Comparison of ENCODE assay signal across 1 cellular context in the genomic region with DNA sequence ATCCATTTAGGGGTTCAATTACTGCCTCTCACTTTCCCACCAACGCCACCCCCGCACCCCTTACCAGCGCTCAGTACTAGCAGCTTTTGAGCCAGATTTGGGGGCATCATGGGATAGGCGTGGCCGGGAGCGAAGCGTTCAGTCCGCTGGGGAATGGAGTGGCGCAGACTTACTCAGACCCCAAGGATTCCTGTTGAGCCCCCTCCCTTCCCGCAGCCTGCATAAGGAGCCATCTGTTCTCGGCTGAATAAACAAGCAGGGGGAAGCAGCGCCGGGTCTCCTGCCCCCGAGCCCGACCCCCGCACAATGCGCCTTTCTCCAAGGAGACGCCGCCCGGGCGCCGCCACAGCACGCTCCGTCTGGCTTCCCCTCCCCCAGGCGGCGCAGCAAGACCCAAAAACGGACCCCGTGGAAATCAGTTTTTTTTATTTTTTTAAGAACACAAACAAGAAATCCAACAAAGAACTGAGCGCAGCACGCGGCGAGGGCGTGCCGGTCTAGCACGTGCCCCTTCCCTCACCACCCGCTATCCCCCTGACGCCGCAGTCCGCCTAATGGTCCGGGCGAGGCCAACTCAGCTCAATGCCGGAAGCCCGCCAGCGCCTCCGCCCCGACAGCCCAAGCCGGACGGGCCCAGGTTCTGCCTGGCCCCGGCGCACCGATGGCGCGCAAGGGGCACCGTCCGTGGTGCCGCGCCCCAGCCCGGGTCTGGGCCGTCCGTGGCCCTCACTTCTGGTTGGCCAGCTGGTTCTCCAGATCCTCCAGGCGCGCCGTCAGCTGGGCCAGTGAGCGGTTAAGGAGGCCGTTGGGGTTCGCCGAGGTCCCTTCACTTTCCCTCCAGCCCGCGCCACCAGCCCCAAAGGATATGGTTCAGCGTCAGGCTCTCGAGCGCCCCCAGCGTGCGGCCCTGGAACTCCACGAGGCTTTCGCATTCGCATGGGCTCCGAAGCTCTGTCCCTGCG.
TF ChIP-seq lines count a peak whose summit lies in the region.

No MANE protein-coding gene starts in this region.

TF ChIP-seq in K562, 482 proteins besides CTCF, POLR2A, EP300 and RAD21 (continued from another document and continues in another):
- TF ChIP-seq, protein P1, sequence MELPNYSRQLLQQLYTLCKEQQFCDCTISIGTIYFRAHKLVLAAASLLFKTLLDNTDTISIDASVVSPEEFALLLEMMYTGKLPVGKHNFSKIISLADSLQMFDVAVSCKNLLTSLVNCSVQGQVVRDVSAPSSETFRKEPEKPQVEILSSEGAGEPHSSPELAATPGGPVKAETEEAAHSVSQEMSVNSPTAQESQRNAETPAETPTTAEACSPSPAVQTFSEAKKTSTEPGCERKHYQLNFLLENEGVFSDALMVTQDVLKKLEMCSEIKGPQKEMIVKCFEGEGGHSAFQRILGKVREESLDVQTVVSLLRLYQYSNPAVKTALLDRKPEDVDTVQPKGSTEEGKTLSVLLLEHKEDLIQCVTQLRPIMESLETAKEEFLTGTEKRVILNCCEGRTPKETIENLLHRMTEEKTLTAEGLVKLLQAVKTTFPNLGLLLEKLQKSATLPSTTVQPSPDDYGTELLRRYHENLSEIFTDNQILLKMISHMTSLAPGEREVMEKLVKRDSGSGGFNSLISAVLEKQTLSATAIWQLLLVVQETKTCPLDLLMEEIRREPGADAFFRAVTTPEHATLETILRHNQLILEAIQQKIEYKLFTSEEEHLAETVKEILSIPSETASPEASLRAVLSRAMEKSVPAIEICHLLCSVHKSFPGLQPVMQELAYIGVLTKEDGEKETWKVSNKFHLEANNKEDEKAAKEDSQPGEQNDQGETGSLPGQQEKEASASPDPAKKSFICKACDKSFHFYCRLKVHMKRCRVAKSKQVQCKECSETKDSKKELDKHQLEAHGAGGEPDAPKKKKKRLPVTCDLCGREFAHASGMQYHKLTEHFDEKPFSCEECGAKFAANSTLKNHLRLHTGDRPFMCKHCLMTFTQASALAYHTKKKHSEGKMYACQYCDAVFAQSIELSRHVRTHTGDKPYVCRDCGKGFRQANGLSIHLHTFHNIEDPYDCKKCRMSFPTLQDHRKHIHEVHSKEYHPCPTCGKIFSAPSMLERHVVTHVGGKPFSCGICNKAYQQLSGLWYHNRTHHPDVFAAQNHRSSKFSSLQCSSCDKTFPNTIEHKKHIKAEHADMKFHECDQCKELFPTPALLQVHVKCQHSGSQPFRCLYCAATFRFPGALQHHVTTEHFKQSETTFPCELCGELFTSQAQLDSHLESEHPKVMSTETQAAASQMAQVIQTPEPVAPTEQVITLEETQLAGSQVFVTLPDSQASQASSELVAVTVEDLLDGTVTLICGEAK (IDR thresholded peaks at IDR 0.05): 0 out of 2 replicates have a peak, but pooled peaks have one; percentile 46
- TF ChIP-seq, protein P1 (CRISPR knock-in tag; IDR thresholded peaks at IDR 0.05): no peak
- TF ChIP-seq BCL6 (CRISPR knock-in tag; IDR thresholded peaks at IDR 0.05) (no peak), TCFL5 (CRISPR knock-in tag; conservative IDR thresholded peaks at IDR 0.05) (no peak), CBX3 (IDR thresholded peaks at IDR 0.05; ENCODE audit: borderline replicate concordance in 1 of 2, low read length in 2 of 2) (0 out of 3 replicates have a peak, but pooled peaks of 1 of the 2 experiments have one; percentile 34), RBFOX2 (IDR thresholded peaks at IDR 0.05; ENCODE audit: low read depth, low read length) (peak; percentile 75), NFE2L1 (tag; IDR thresholded peaks at IDR 0.05; ENCODE audit: borderline replicate concordance, low read depth) (no peak), GTF2E2 (tag; IDR thresholded peaks at IDR 0.05) (no peak), CSDE1 (IDR thresholded peaks at IDR 0.05) (no peak), HIVEP1 (CRISPR knock-in tag; IDR thresholded peaks at IDR 0.05) (no peak), BMI1 (IDR thresholded peaks at IDR 0.05; ENCODE audit: low read length) (no peak), ZNF311 (CRISPR knock-in tag; IDR thresholded peaks at IDR 0.05) (no peak), CTBP1 (IDR thresholded peaks at IDR 0.05; ENCODE audit: borderline replicate concordance) (peak; percentile 59), POU5F1 (IDR thresholded peaks at IDR 0.05; ENCODE audit: borderline replicate concordance, low read depth, low read length, partially characterized antibody) (no peak), MYBL2 (IDR thresholded peaks at IDR 0.05; ENCODE audit: low read depth) (no peak), MYBL2 (CRISPR knock-in tag; IDR thresholded peaks at IDR 0.05; ENCODE audit: borderline replicate concordance) (no peak), ARID2 (IDR thresholded peaks at IDR 0.05) (no peak), NFATC3 (IDR thresholded peaks at IDR 0.05) (no peak), WHSC1 (IDR thresholded peaks at IDR 0.05; ENCODE audit: low read length) (no peak), ZNF324 (CRISPR knock-in tag; IDR thresholded peaks at IDR 0.05) (no peak), ZNF354B (CRISPR knock-in tag; IDR thresholded peaks at IDR 0.05) (no peak), MYC (IDR thresholded peaks at IDR 0.05; ENCODE audit: low read depth, low read length) (peak; percentile 52; the same call in 1 of the 2 replicates), MYC (CRISPR knock-in tag; IDR thresholded peaks at IDR 0.05; ENCODE audit: borderline replicate concordance, low read depth) (no peak), ASH1L (IDR thresholded peaks at IDR 0.05; ENCODE audit: borderline replicate concordance, low read depth, partially characterized antibody) (no peak), FOXA1 (IDR thresholded peaks at IDR 0.05; ENCODE audit: borderline replicate concordance) (no peak), RCOR1 (IDR thresholded peaks at IDR 0.05; ENCODE audit: borderline replicate concordance in 1 of 2, low read depth in 2 of 2, low read length in 2 of 2) (no peak), NR4A1 (CRISPR knock-in tag; IDR thresholded peaks at IDR 0.05) (no peak), NR4A1 (tag; IDR thresholded peaks at IDR 0.05) (no peak), FOXJ3 (CRISPR knock-in tag; IDR thresholded peaks at IDR 0.05) (no peak)
- TF ChIP-seq, protein P2, sequence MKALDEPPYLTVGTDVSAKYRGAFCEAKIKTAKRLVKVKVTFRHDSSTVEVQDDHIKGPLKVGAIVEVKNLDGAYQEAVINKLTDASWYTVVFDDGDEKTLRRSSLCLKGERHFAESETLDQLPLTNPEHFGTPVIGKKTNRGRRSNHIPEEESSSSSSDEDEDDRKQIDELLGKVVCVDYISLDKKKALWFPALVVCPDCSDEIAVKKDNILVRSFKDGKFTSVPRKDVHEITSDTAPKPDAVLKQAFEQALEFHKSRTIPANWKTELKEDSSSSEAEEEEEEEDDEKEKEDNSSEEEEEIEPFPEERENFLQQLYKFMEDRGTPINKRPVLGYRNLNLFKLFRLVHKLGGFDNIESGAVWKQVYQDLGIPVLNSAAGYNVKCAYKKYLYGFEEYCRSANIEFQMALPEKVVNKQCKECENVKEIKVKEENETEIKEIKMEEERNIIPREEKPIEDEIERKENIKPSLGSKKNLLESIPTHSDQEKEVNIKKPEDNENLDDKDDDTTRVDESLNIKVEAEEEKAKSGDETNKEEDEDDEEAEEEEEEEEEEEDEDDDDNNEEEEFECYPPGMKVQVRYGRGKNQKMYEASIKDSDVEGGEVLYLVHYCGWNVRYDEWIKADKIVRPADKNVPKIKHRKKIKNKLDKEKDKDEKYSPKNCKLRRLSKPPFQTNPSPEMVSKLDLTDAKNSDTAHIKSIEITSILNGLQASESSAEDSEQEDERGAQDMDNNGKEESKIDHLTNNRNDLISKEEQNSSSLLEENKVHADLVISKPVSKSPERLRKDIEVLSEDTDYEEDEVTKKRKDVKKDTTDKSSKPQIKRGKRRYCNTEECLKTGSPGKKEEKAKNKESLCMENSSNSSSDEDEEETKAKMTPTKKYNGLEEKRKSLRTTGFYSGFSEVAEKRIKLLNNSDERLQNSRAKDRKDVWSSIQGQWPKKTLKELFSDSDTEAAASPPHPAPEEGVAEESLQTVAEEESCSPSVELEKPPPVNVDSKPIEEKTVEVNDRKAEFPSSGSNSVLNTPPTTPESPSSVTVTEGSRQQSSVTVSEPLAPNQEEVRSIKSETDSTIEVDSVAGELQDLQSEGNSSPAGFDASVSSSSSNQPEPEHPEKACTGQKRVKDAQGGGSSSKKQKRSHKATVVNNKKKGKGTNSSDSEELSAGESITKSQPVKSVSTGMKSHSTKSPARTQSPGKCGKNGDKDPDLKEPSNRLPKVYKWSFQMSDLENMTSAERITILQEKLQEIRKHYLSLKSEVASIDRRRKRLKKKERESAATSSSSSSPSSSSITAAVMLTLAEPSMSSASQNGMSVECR (CRISPR knock-in tag; IDR thresholded peaks at IDR 0.05): 0 out of 2 replicates have a peak, but pooled peaks have one; percentile 47
- TF ChIP-seq, protein P3, sequence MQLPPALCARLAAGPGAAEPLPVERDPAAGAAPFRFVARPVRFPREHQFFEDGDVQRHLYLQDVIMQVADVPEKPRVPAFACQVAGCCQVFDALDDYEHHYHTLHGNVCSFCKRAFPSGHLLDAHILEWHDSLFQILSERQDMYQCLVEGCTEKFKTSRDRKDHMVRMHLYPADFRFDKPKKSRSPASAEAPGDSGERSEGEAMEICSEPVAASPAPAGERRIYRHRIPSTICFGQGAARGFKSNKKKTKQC (CRISPR knock-in tag; IDR thresholded peaks at IDR 0.05): 0 out of 2 replicates have a peak, but pooled peaks have one; percentile 57
- TF ChIP-seq, protein P4, sequence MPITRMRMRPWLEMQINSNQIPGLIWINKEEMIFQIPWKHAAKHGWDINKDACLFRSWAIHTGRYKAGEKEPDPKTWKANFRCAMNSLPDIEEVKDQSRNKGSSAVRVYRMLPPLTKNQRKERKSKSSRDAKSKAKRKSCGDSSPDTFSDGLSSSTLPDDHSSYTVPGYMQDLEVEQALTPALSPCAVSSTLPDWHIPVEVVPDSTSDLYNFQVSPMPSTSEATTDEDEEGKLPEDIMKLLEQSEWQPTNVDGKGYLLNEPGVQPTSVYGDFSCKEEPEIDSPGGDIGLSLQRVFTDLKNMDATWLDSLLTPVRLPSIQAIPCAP (CRISPR knock-in tag; IDR thresholded peaks at IDR 0.05; ENCODE audit: borderline replicate concordance): no peak
- TF ChIP-seq, protein P5, sequence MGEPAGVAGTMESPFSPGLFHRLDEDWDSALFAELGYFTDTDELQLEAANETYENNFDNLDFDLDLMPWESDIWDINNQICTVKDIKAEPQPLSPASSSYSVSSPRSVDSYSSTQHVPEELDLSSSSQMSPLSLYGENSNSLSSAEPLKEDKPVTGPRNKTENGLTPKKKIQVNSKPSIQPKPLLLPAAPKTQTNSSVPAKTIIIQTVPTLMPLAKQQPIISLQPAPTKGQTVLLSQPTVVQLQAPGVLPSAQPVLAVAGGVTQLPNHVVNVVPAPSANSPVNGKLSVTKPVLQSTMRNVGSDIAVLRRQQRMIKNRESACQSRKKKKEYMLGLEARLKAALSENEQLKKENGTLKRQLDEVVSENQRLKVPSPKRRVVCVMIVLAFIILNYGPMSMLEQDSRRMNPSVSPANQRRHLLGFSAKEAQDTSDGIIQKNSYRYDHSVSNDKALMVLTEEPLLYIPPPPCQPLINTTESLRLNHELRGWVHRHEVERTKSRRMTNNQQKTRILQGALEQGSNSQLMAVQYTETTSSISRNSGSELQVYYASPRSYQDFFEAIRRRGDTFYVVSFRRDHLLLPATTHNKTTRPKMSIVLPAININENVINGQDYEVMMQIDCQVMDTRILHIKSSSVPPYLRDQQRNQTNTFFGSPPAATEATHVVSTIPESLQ (CRISPR knock-in tag; IDR thresholded peaks at IDR 0.05): no peak
- TF ChIP-seq, protein P6, sequence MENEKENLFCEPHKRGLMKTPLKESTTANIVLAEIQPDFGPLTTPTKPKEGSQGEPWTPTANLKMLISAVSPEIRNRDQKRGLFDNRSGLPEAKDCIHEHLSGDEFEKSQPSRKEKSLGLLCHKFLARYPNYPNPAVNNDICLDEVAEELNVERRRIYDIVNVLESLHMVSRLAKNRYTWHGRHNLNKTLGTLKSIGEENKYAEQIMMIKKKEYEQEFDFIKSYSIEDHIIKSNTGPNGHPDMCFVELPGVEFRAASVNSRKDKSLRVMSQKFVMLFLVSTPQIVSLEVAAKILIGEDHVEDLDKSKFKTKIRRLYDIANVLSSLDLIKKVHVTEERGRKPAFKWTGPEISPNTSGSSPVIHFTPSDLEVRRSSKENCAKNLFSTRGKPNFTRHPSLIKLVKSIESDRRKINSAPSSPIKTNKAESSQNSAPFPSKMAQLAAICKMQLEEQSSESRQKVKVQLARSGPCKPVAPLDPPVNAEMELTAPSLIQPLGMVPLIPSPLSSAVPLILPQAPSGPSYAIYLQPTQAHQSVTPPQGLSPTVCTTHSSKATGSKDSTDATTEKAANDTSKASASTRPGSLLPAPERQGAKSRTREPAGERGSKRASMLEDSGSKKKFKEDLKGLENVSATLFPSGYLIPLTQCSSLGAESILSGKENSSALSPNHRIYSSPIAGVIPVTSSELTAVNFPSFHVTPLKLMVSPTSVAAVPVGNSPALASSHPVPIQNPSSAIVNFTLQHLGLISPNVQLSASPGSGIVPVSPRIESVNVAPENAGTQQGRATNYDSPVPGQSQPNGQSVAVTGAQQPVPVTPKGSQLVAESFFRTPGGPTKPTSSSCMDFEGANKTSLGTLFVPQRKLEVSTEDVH (IDR thresholded peaks at IDR 0.05; ENCODE audit: low read depth, partially characterized antibody): no peak
- TF ChIP-seq, protein P7, sequence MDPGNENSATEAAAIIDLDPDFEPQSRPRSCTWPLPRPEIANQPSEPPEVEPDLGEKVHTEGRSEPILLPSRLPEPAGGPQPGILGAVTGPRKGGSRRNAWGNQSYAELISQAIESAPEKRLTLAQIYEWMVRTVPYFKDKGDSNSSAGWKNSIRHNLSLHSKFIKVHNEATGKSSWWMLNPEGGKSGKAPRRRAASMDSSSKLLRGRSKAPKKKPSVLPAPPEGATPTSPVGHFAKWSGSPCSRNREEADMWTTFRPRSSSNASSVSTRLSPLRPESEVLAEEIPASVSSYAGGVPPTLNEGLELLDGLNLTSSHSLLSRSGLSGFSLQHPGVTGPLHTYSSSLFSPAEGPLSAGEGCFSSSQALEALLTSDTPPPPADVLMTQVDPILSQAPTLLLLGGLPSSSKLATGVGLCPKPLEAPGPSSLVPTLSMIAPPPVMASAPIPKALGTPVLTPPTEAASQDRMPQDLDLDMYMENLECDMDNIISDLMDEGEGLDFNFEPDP (CRISPR knock-in tag; IDR thresholded peaks at IDR 0.05): no peak
